Comparison of ENCODE assay signal across 2 cellular contexts in the genomic region with DNA sequence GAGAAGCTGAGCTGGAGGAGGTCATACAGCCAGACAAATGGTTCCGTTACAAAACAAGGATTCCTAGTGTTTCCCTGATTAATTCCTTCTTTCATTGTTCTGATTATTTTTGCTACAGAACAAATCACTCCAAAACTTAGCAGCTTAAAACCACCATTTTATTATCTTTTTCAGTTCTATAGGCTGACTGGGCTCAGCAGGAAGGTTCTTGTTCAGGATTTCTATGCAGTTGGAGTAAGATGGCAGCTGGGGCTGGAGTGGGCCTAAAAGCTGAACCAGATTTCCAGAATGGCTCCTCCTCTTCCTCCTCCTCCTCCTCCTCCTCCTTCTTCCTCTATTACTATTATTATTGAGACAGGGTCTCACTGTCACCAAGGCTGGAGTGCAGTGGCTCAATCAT.
TF ChIP-seq lines count a peak whose summit lies in the region.

No MANE protein-coding gene starts in this region.

TF ChIP-seq in HepG2, 621 proteins besides CTCF, POLR2A, EP300 and RAD21 (continued from another document):
- TF ChIP-seq, protein P1, sequence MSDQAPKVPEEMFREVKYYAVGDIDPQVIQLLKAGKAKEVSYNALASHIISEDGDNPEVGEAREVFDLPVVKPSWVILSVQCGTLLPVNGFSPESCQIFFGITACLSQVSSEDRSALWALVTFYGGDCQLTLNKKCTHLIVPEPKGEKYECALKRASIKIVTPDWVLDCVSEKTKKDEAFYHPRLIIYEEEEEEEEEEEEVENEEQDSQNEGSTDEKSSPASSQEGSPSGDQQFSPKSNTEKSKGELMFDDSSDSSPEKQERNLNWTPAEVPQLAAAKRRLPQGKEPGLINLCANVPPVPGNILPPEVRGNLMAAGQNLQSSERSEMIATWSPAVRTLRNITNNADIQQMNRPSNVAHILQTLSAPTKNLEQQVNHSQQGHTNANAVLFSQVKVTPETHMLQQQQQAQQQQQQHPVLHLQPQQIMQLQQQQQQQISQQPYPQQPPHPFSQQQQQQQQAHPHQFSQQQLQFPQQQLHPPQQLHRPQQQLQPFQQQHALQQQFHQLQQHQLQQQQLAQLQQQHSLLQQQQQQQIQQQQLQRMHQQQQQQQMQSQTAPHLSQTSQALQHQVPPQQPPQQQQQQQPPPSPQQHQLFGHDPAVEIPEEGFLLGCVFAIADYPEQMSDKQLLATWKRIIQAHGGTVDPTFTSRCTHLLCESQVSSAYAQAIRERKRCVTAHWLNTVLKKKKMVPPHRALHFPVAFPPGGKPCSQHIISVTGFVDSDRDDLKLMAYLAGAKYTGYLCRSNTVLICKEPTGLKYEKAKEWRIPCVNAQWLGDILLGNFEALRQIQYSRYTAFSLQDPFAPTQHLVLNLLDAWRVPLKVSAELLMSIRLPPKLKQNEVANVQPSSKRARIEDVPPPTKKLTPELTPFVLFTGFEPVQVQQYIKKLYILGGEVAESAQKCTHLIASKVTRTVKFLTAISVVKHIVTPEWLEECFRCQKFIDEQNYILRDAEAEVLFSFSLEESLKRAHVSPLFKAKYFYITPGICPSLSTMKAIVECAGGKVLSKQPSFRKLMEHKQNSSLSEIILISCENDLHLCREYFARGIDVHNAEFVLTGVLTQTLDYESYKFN (CRISPR knock-in tag; conservative IDR thresholded peaks at IDR 0.05): no peak

TF ChIP-seq in HEK293, 187 proteins besides CTCF, POLR2A, EP300 and RAD21:
- TF ChIP-seq ZNF416 (tag by site-specific recombination; IDR thresholded peaks at IDR 0.05) (no peak), ZEB2 (tag by site-specific recombination; IDR thresholded peaks at IDR 0.05) (no peak), ZNF843 (tag by site-specific recombination; IDR thresholded peaks at IDR 0.05) (no peak)
- TF ChIP-seq, protein P2, sequence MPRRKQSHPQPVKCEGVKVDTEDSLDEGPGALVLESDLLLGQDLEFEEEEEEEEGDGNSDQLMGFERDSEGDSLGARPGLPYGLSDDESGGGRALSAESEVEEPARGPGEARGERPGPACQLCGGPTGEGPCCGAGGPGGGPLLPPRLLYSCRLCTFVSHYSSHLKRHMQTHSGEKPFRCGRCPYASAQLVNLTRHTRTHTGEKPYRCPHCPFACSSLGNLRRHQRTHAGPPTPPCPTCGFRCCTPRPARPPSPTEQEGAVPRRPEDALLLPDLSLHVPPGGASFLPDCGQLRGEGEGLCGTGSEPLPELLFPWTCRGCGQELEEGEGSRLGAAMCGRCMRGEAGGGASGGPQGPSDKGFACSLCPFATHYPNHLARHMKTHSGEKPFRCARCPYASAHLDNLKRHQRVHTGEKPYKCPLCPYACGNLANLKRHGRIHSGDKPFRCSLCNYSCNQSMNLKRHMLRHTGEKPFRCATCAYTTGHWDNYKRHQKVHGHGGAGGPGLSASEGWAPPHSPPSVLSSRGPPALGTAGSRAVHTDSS (tag by site-specific recombination; IDR thresholded peaks at IDR 0.05): 0 out of 2 replicates have a peak, but pooled peaks have one; percentile 13
TF ChIP-seq in HEK293: peak in this region for 1.
